In the genomic region with DNA sequence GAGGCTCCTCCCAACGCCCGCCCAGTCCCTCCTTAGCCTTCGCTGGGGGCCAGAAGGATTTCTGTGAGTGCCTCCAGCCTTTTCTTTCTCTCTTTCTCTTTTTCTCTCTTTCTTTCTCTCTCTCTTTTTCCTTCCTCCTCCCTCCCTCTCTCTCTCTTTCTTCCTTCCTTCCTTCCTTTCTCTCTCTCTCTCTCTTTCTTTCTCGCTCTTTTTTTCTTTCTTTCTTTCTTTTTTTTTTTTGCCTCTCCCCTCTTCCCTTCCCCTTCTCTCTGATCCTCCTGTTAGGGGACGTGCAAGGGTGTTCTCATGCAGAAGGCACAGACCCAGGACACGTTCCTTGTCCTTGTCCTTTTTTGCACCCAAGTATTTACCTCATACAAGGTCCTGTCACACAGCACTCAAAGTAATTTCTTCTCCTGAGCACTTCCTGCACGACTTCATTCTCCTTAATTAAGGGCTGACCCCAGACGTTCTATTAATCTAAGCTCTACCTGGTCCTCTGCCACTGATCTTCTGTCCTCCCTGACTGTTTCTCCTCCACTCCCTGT, we compare ENCODE assay signal across 8 cellular contexts. TPM values are rescaled to one million over a fixed set of nuclear protein-coding genes. Genes with fewer than 3 reads are reported as not detected.
DNase-seq lines count a peak whose midpoint lies in the region; ATAC-seq and TF ChIP-seq lines count a peak whose summit lies in the region.

No MANE protein-coding gene starts in this region.

- H3K4me1 Mint-ChIP-seq in endothelial cell (ENCODE audit: unreplicated experiment): peaks cover 11% of the 10 kb centered on the region
- H3K4me1 Mint-ChIP-seq in osteocyte (ENCODE audit: unreplicated experiment): peaks cover 26% of the 10 kb centered on the region

- H3K9me3 Mint-ChIP-seq in endothelial cell (ENCODE audit: unreplicated experiment) (no peaks in the 10 kb centered on the region), osteocyte (ENCODE audit: unreplicated experiment) (peaks cover 1% of the 10 kb centered on the region)

- TF ChIP-seq CTCF in endothelial cell (IDR thresholded peaks at IDR 0.05; ENCODE audit: unreplicated experiment): no peak
- TF ChIP-seq CTCF in osteocyte (IDR thresholded peaks at IDR 0.05): no peak

- H3K27ac Mint-ChIP-seq in endothelial cell (ENCODE audit: unreplicated experiment) (peak overlapping the region; percentile 43), osteocyte (ENCODE audit: unreplicated experiment) (peak overlapping the region; percentile 32)

- H3K27me3 Mint-ChIP-seq in endothelial cell (ENCODE audit: unreplicated experiment) (peaks cover 2% of the 10 kb centered on the region), osteocyte (ENCODE audit: unreplicated experiment) (no peaks in the 10 kb centered on the region)

- peak overlapping the region; percentile 92 for H3K4me3 Mint-ChIP-seq in endothelial cell (ENCODE audit: unreplicated experiment)
- H3K4me3 Mint-ChIP-seq in osteocyte (ENCODE audit: unreplicated experiment): peak overlapping the region; percentile 87

- H3K36me3 Mint-ChIP-seq in endothelial cell (ENCODE audit: low read depth, unreplicated experiment): no peaks in the 10 kb centered on the region
- H3K36me3 Mint-ChIP-seq in osteocyte (ENCODE audit: unreplicated experiment): no peaks in the 10 kb centered on the region

- no peak for ATAC-seq in GM21576 (IDR thresholded peaks at IDR 0.05; ENCODE audit: unreplicated experiment)
- no peak for ATAC-seq in GM21390 (IDR thresholded peaks at IDR 0.05; ENCODE audit: unreplicated experiment)
- no peak for ATAC-seq in HG02678 (IDR thresholded peaks at IDR 0.05; ENCODE audit: unreplicated experiment)

- DNase-seq in GM03348 (ENCODE audit: low spot score) (peak; percentile 89), NCI-H524 treated with DMSO at 0.1 percent for 48 hours (lab: John Stamatoyannopoulos, UW) (peak; percentile 40), endothelial cell (ENCODE audit: low spot score) (no peak), osteocyte (ENCODE audit: extremely low spot score, unreplicated experiment) (no peak), HK-2 (ENCODE audit: unreplicated experiment) (no peak)

RNA-seq across cellular contexts. Expression of gene PCNX2, which starts 0.3 kb away (rescaled TPM):
- total RNA-seq in endothelial cell (ENCODE audit: unreplicated experiment) (24.0 TPM), osteocyte (17.2 and 20.4 TPM in 2 replicates)

RNA-seq across cellular contexts. Expression of gene MAP3K21, which starts 31.7 kb away (rescaled TPM):
- 0.67 TPM for total RNA-seq in endothelial cell (ENCODE audit: unreplicated experiment)
- 0.11 TPM in 1 of 2 replicates, not detected in the other for total RNA-seq in osteocyte

Comparison
In these comparisons a context has a peak if more than half of its experiments do, and no peak if none do; other contexts are left out.
1. DNase-seq: peak in GM03348 (single experiment) and NCI-H524 treated with DMSO at 0.1 percent for 48 hours (single experiment); none in endothelial cell (single experiment), osteocyte (single experiment) and HK-2 (single experiment).